ENCODE assay signal across 1 cellular context in genomic region chr4:186623546-186623945, GRCh38.
TF ChIP-seq lines count a peak whose summit lies in the region.

No MANE protein-coding gene starts in this region.

TF ChIP-seq in IMR-90, 13 proteins besides CTCF, POLR2A, EP300 and RAD21 (continued from another document):
- no peak for TF ChIP-seq SMC3 (IDR thresholded peaks at IDR 0.05; ENCODE audit: low read depth, low read length)
- no peak for TF ChIP-seq USF2 (IDR thresholded peaks at IDR 0.05; ENCODE audit: low read depth, low read length)
- no peak for TF ChIP-seq NFE2L2 (IDR thresholded peaks at IDR 0.05; ENCODE audit: low read depth, low read length)
- no peak for TF ChIP-seq RFX5 (IDR thresholded peaks at IDR 0.05; ENCODE audit: low read depth, low read length)
- no peak for TF ChIP-seq MAZ (IDR thresholded peaks at IDR 0.05; ENCODE audit: borderline replicate concordance, low read depth, low read length)
- TF ChIP-seq RCOR1 (IDR thresholded peaks at IDR 0.05; ENCODE audit: insufficient replicate concordance, low read length) = no peak
- TF ChIP-seq CEBPB (IDR thresholded peaks at IDR 0.05; ENCODE audit: low read depth, low read length) = no peak
- no peak for TF ChIP-seq BHLHE40 (IDR thresholded peaks at IDR 0.05; ENCODE audit: low read depth, low read length)
- TF ChIP-seq MXI1 (IDR thresholded peaks at IDR 0.05; ENCODE audit: borderline replicate concordance, low read depth, low read length) = no peak
TF ChIP-seq in IMR-90: peak in this region for 0.
